Comparison of ENCODE assay signal across 18 cellular contexts in genomic region chr9:22112870-22113846, GRCh38.
"Had no signal": no experiment of that assay in that cellular context is flagged by ENCODE, and none has a peak within 500 bp of the region (broad histone marks: within the 10 kb centered on the region; RNA-seq: fewer than 3 reads in every experiment).

No MANE protein-coding gene starts in this region.

- H3K36me3 ChIP-seq: ascending aorta, esophagus muscularis mucosa, lower lobe of right lung, tibial artery, vagina had no signal

- H3K9me3 ChIP-seq: ascending aorta, esophagus muscularis mucosa, lower lobe of right lung, tibial artery, vagina had no signal

- DNase-seq: activated CD4-positive, alpha-beta T cell treated with anti-CD3 and anti-CD28 coated beads for 1 hour; activated CD4-positive, alpha-beta T cell treated with anti-CD3 and anti-CD28 coated beads, Interleukin-2, amount 50 U/mL, for 4 hours; activated naive CD4-positive, alpha-beta T cell treated with anti-CD3 and anti-CD28 coated beads, Interleukin-2, amount 10 ng/mL, durations not matched to agents 7 days and 5 days; foreskin fibroblast; hypothalamus; kidney glomerular epithelial cell; lower lobe of right lung; naive thymus-derived CD8-positive, alpha-beta T cell; posterior cingulate gyrus; retina; stimulated activated CD4-positive, alpha-beta T cell treated with anti-CD3 and anti-CD28 coated beads, Interleukin-4, amount 100 ng/mL, for 24 hours; stimulated activated naive CD4-positive, alpha-beta T cell; T-cell; T-helper 9 cell; tibial artery had no signal

- H3K4me3 ChIP-seq: ascending aorta, esophagus muscularis mucosa, lower lobe of right lung, tibial artery, vagina had no signal

- ATAC-seq: lower lobe of right lung; naive thymus-derived CD8-positive, alpha-beta T cell; T-cell had no signal

- H3K27ac ChIP-seq: ascending aorta, esophagus muscularis mucosa, lower lobe of right lung, tibial artery, vagina had no signal

- H3K27me3 ChIP-seq: ascending aorta, esophagus muscularis mucosa, tibial artery, vagina had no signal
